Comparison of ENCODE assay signal across 20 cellular contexts in genomic region chrX:21524008-21524407, GRCh38.
"Had no signal": no experiment of that assay in that cellular context is flagged by ENCODE, and none has a peak within 500 bp of the region (broad histone marks: within the 10 kb centered on the region; RNA-seq: fewer than 3 reads in every experiment).

No MANE protein-coding gene starts in this region.

- H2AFZ ChIP-seq: hepatocyte had no signal

- H3K4me1 ChIP-seq: adrenal gland, gastroesophageal sphincter, transverse colon had no signal

- H3K27ac ChIP-seq: adrenal gland, cardiac muscle cell, coronary artery, gastroesophageal sphincter, hepatocyte, transverse colon had no signal

- H3K79me2 ChIP-seq: hepatocyte had no signal

- H3K27me3 ChIP-seq: cardiac muscle cell, gastroesophageal sphincter, hepatocyte, transverse colon had no signal

- DNase-seq: activated B cell treated with CpG ODN at 0.5 μM for 24 hours; activated effector memory CD4-positive, alpha-beta T cell treated with anti-CD3 and anti-CD28 coated beads, Interleukin-2, amount 50 U/mL, for 16 hours; activated naive CD4-positive, alpha-beta T cell treated with anti-CD3 and anti-CD28 coated beads for 36 hours; activated naive CD8-positive, alpha-beta T cell treated with anti-CD3 and anti-CD28 coated beads for 36 hours; adrenal gland; aorta; cerebellar nuclear complex; effector memory CD8-positive, alpha-beta T cell; kidney; left colon; mammary epithelial cell; posterior cingulate gyrus; right cardiac atrium; stimulated activated CD4-positive, alpha-beta T cell treated with anti-CD3 and anti-CD28 coated beads, Interleukin-2, amount 100 ng/mL, for 48 hours; stimulated activated naive CD4-positive, alpha-beta T cell treated with Interleukin-2 at 50 U/mL for 16 hours; transverse colon had no signal

- H3K4me3 ChIP-seq: adrenal gland, cardiac muscle cell, coronary artery, gastroesophageal sphincter, hepatocyte, transverse colon had no signal

- H3K4me2 ChIP-seq: hepatocyte had no signal

- H3K36me3 ChIP-seq: adrenal gland, cardiac muscle cell, gastroesophageal sphincter, transverse colon had no signal

- H3K9me3 ChIP-seq: adrenal gland, gastroesophageal sphincter, transverse colon had no signal
